In genomic region chr20:37640600-37641561, GRCh38 we compare ENCODE assay signal across 11 cellular contexts. TPM values are rescaled to one million over a fixed set of nuclear protein-coding genes. Genes with fewer than 3 reads are reported as not detected.
DNase-seq lines count a peak whose midpoint lies in the region; TF ChIP-seq lines count a peak whose summit lies in the region.
"Had no signal": no experiment of that assay in that cellular context is flagged by ENCODE, and none has a peak within 500 bp of the region (broad histone marks: within the 10 kb centered on the region; RNA-seq: fewer than 3 reads in every experiment).

No MANE protein-coding gene starts in this region.

- WGBS in mammary epithelial cell (ENCODE audit: low coverage, missing lambda C conversion rate) = 39% methylated on average over 11 of the region's 13 CpGs
- no CpG with 5 or more reads among the region's 13 CpGs for WGBS in neuronal stem cell (ENCODE audit: extremely low coverage in 2 of 2, insufficient read length in 2 of 2, insufficient replicate concordance in 1 of 2), 2 donors

- H3K4me2 ChIP-seq in mammary epithelial cell (ENCODE audit: insufficient read depth, low read depth, low read length) (no peak overlapping the region), neuronal stem cell (ENCODE audit: insufficient read depth, low read length, poor library complexity, severe bottlenecking) (no peak overlapping the region)

- H3K79me2 ChIP-seq in mammary epithelial cell (ENCODE audit: insufficient read depth, low read length) = no peaks in the 10 kb centered on the region

- H3K23ac ChIP-seq in neuronal stem cell (ENCODE audit: low read depth, low read length, poor library complexity) = no peak overlapping the region

- DNase-seq in NCI-H2029 (lab: John Stamatoyannopoulos, UW) (peak; percentile 20), NCI-H2029 treated with DMSO at 0.1 percent for 48 hours (lab: John Stamatoyannopoulos, UW) (no peak), NCI-H2171 (lab: John Stamatoyannopoulos, UW) (peak; percentile 44), mammary epithelial cell (peak; percentile 13), neuronal stem cell (ENCODE audit: low spot score) (no peak), HPDE6-E6E7 (ENCODE audit: extremely low spot score) (no peak), kidney glomerular epithelial cell (lab: John Stamatoyannopoulos, UW) (no peak), pons (ENCODE audit: low spot score) (no peak)
- DNase-seq: activated gamma-delta T cell treated with Interleukin-2 at 50 U/mL for 16 hours, WERI-Rb-1 had no signal

- no peak overlapping the region for H2BK120ac ChIP-seq in neuronal stem cell (ENCODE audit: low read depth, low read length)

- peaks cover 2% of the 10 kb centered on the region for H3K27me3 ChIP-seq in mammary epithelial cell (ENCODE audit: insufficient read depth, low read length)
- no peaks in the 10 kb centered on the region for H3K27me3 ChIP-seq in neuronal stem cell (ENCODE audit: control insufficient read depth in 3 of 3, insufficient read depth in 3 of 3, low read depth in 1 of 3, low read length in 3 of 3)

- H2BK15ac ChIP-seq in neuronal stem cell (ENCODE audit: low read length) = no peak overlapping the region

- CTCF ChIA-PET in mammary epithelial cell (lab: Charles Lee; ENCODE audit: low non-redundant PET) = interaction anchor here (0.6 kb wide), 1 partner anchor 580 kb away, joined by 3 read pairs; no protein-coding TSS in a partner anchor

- H2AFZ ChIP-seq in mammary epithelial cell (ENCODE audit: low read depth, low read length) (no peak overlapping the region), neuronal stem cell (ENCODE audit: low read length) (no peak overlapping the region)

- H3K9me3 ChIP-seq in mammary epithelial cell (replicated peaks; ENCODE audit: insufficient read depth, low read length) = no peaks in the 10 kb centered on the region
- no peaks in the 10 kb centered on the region for H3K9me3 ChIP-seq in neuronal stem cell (replicated peaks in 1 of 2; ENCODE audit: control insufficient read depth in 2 of 2, insufficient read depth in 1 of 2, low read depth in 1 of 2, low read length in 2 of 2)
- H3K9me3 ChIP-seq: suprapubic skin had no signal

- no peak for TF ChIP-seq CTCF in mammary epithelial cell (conservative IDR thresholded peaks at IDR 0.05 in 1 of 2, IDR thresholded peaks at IDR 0.05 in 1 of 2; ENCODE audit: extremely low read depth in 1 of 2, insufficient read depth in 1 of 2, low read depth in 1 of 2, low read length in 2 of 2)

- no peak overlapping the region for H3K18ac ChIP-seq in neuronal stem cell (ENCODE audit: low read length)

- no peaks in the 10 kb centered on the region for H3K79me1 ChIP-seq in neuronal stem cell (ENCODE audit: low read depth, low read length)

- no peak overlapping the region for H3K14ac ChIP-seq in neuronal stem cell (ENCODE audit: low read length)

- H3K36me3 ChIP-seq in mammary epithelial cell (ENCODE audit: insufficient read depth, low read length) = no peaks in the 10 kb centered on the region
- no peaks in the 10 kb centered on the region for H3K36me3 ChIP-seq in neuronal stem cell (replicated peaks in 1 of 2; ENCODE audit: control insufficient read depth in 2 of 2, insufficient read depth in 2 of 2, low read length in 2 of 2)
- H3K36me3 ChIP-seq: suprapubic skin, WERI-Rb-1 had no signal

- H4K20me1 ChIP-seq in mammary epithelial cell (ENCODE audit: insufficient read depth, low read length) = no peaks in the 10 kb centered on the region

- H4K8ac ChIP-seq in neuronal stem cell (ENCODE audit: low read depth, low read length) = no peak overlapping the region

- in situ Hi-C loops in mammary epithelial cell (cut with MboI; ENCODE audit: low sequenced_read_pairs in 2 of 2) = no loop called here

- BruUV-seq in mammary epithelial cell (replicated peaks; lab: Mats Ljungman, UMichigan) = no TSS peak

- H3K27ac ChIP-seq in mammary epithelial cell (ENCODE audit: insufficient read depth, low read depth, low read length) = no peak overlapping the region
- H3K27ac ChIP-seq in neuronal stem cell (replicated peaks; ENCODE audit: low read length) = no peak overlapping the region
- H3K27ac ChIP-seq: suprapubic skin, WERI-Rb-1 had no signal

- H2BK5ac ChIP-seq in neuronal stem cell (ENCODE audit: low read length) = no peak overlapping the region

- H2BK12ac ChIP-seq in neuronal stem cell (ENCODE audit: low read length) = no peak overlapping the region

- H3K9ac ChIP-seq in mammary epithelial cell (ENCODE audit: insufficient read depth, low read length) (no peak overlapping the region), neuronal stem cell (ENCODE audit: low read depth, low read length, poor library complexity) (peak overlapping the region; percentile 47)

- intact Hi-C loops in mammary epithelial cell (cut with micrococcal nuclease) = no loop called here

- H3K4ac ChIP-seq in neuronal stem cell (ENCODE audit: low read length) = no peak overlapping the region

- no peak overlapping the region for H4K91ac ChIP-seq in neuronal stem cell (ENCODE audit: low read depth, low read length, poor library complexity)

- no peak overlapping the region for H2AK5ac ChIP-seq in neuronal stem cell (ENCODE audit: low read depth, low read length)

- H3K4me3 ChIP-seq in mammary epithelial cell (replicated peaks in 1 of 3; ENCODE audit: insufficient read depth in 1 of 3, low read depth in 2 of 3, low read length in 3 of 3) (no peak overlapping the region), neuronal stem cell (ENCODE audit: low read length in 2 of 2) (peak overlapping the region in 1 of 2 donors; percentile 46)
- H3K4me3 ChIP-seq: suprapubic skin had no signal

- dilution Hi-C loops in mammary epithelial cell (cut with HindIII; ENCODE audit: low sequenced_read_pairs) = loop anchor here (5.0 kb wide), 1 partner anchor 64 kb away; no protein-coding TSS in a partner anchor

- H3K4me1 ChIP-seq in mammary epithelial cell (ENCODE audit: insufficient read depth, low read length) (no peaks in the 10 kb centered on the region), neuronal stem cell (ENCODE audit: control insufficient read depth in 2 of 2, insufficient read depth in 1 of 2, low read depth in 1 of 2, low read length in 2 of 2) (no peaks in the 10 kb centered on the region)
- H3K4me1 ChIP-seq: suprapubic skin had no signal

RNA-seq across cellular contexts. Expression of gene CTNNBL1, which starts 52.9 kb away (rescaled TPM):
- 10 to 100 TPM; 15.8 to 58.2 TPM for total RNA-seq in mammary epithelial cell
- 32.1 TPM for polyA plus RNA-seq in mammary epithelial cell
- polyA minus RNA-seq in mammary epithelial cell = 30.6 TPM
- polyA plus RNA-seq in neuronal stem cell (2013, experiment 1 of 2) = 106 TPM
- 108 TPM for polyA plus RNA-seq in neuronal stem cell (2013, experiment 2 of 2)

Comparison
In these comparisons a context has a peak if more than half of its experiments do, and no peak if none do; other contexts are left out.
1. DNase-seq: peak in NCI-H2029 (single experiment), NCI-H2171 (single experiment) and mammary epithelial cell (single experiment); none in NCI-H2029 treated with DMSO at 0.1 percent for 48 hours (single experiment), neuronal stem cell (single experiment), HPDE6-E6E7 (single experiment), kidney glomerular epithelial cell (single experiment) and pons (single experiment).